ENCODE assay signal across 8 cellular contexts in genomic region chr1:226108935-226109828, GRCh38. TPM values are rescaled to one million over a fixed set of nuclear protein-coding genes. Genes with fewer than 3 reads are reported as not detected.
A peak's percentile ranks its signal among the peaks of the same experiment; 100 is the strongest.
DNase-seq lines count a peak whose midpoint lies in the region; ATAC-seq, FAIRE-seq and TF ChIP-seq lines count a peak whose summit lies in the region.

No MANE protein-coding gene starts in this region.

- TF ChIP-seq CTCF in K562 (IDR thresholded peaks at IDR 0.05 in 2 of 3, conservative IDR thresholded peaks at IDR 0.05 in 1 of 3; ENCODE audit: insufficient read depth in 2 of 3, low read depth in 1 of 3, low read length in 3 of 3), result no peak

- H3K9me1 ChIP-seq in K562 (ENCODE audit: control insufficient read depth, insufficient read depth, low read length), result peaks cover 3% of the 10 kb centered on the region

- H3K4me3 ChIP-seq in K562, result peak overlapping the region; percentile 23
- H3K4me3 ChIP-seq in thymus (ENCODE audit: low read length), result peak overlapping the region; percentile 55

- no peak for TF ChIP-seq EP300 in K562 (IDR thresholded peaks at IDR 0.05; ENCODE audit: low read length)

- H3K79me2 ChIP-seq in K562 (ENCODE audit: control insufficient read depth, insufficient read depth, low read length), result no peaks in the 10 kb centered on the region

- H3K4me1 ChIP-seq in ES-I3 (ENCODE audit: insufficient read depth, low read length) (peaks cover 26% of the 10 kb centered on the region), K562 (replicated peaks in 1 of 2; ENCODE audit: control insufficient read depth in 2 of 2, insufficient read depth in 2 of 2, low read length in 2 of 2) (peaks cover 42 to 53% of the 10 kb centered on the region in 2 experiments), thymus (ENCODE audit: control insufficient read depth, insufficient read depth, low read length) (no peaks in the 10 kb centered on the region)

- no peaks in the 10 kb centered on the region for H3K36me3 ChIP-seq in ES-I3 (ENCODE audit: insufficient read depth, low read length)
- H3K36me3 ChIP-seq in K562 (ENCODE audit: control insufficient read depth, insufficient read depth, low read length), result no peaks in the 10 kb centered on the region
- H3K36me3 ChIP-seq in thymus (ENCODE audit: control insufficient read depth, insufficient read depth), result no peaks in the 10 kb centered on the region

- TF ChIP-seq RAD21 in K562 (CRISPR knock-in tag; conservative IDR thresholded peaks at IDR 0.05 in 1 of 2, IDR thresholded peaks at IDR 0.05 in 1 of 2), result peak in 1 of 2 experiments; percentile 9; a peak in 1 of 4 replicates

- DNase-seq in K562 (ENCODE audit: extremely low read depth in 1 of 4, low spot score in 3 of 4) (peak in 2 of 4 experiments; percentile 64 to 75), left kidney (ENCODE audit: low read depth, low spot score) (peak; percentile 41), NCI-H2171 (lab: John Stamatoyannopoulos, UW) (no peak), DMS153 (lab: John Stamatoyannopoulos, UW) (no peak)
- DNase-seq in central memory CD4-positive, alpha-beta T cell, result no peak

- TF ChIP-seq POLR2A in K562 (conservative IDR thresholded peaks at IDR 0.05), result no peak

- FAIRE-seq in K562 (lab: Jason Lieb, UNC), result peak; percentile 71

- H3K4me2 ChIP-seq in K562 (ENCODE audit: insufficient read depth, low read length), result peak overlapping the region; percentile 64

- H3K27me3 ChIP-seq in K562 (ENCODE audit: control insufficient read depth in 2 of 2, insufficient read depth in 2 of 2, low read length in 2 of 2) (no peaks in the 10 kb centered on the region), thymus (ENCODE audit: control insufficient read depth, insufficient read depth) (no peaks in the 10 kb centered on the region)

- H3K9ac ChIP-seq in ES-I3 (ENCODE audit: low read depth, low read length) (peak overlapping the region; percentile 59; the same call in 1 of the 2 replicates), K562 (ENCODE audit: insufficient read depth in 1 of 2, low read depth in 2 of 2, low read length in 2 of 2) (peak overlapping the region in 1 of 2 experiments; percentile 81; a peak in 2 of 4 replicates)

- H3K9me3 ChIP-seq in ES-I3 (ENCODE audit: control insufficient read depth, insufficient read depth, low read length) (no peaks in the 10 kb centered on the region), K562 (replicated peaks; ENCODE audit: control insufficient read depth, insufficient read depth, low read depth, low read length) (no peaks in the 10 kb centered on the region), thymus (ENCODE audit: control insufficient read depth) (no peaks in the 10 kb centered on the region)

- H3K27ac ChIP-seq in K562 (ENCODE audit: extremely low read depth, low read depth, low read length), result no peak overlapping the region
- H3K27ac ChIP-seq in thymus (ENCODE audit: low read depth), result peak overlapping the region; percentile 81

- H2AFZ ChIP-seq in K562 (ENCODE audit: low read depth, low read length), result peak overlapping the region; percentile 51

- peaks cover 11% of the 10 kb centered on the region; the same call in 1 of the 2 replicates for H4K20me1 ChIP-seq in K562 (replicated peaks; ENCODE audit: control insufficient read depth, insufficient read depth, low read length)

- in situ Hi-C loops in K562 (cut with MboI), result no loop called here

- POLR2A ChIA-PET in K562 (lab: Yijun Ruan, JAX), result interaction anchor here (0.6 to 1.5 kb wide), 8 partner anchors 8 to 110 kb away, joined by 3 to 5 read pairs (median 3); partner anchors contain the start of gene SDE2

- intact Hi-C loops in K562 (cut with micrococcal nuclease), result loop anchor here (1.0 kb wide), 1 partner anchor 20 kb away; no protein-coding TSS in a partner anchor

- BruUV-seq in K562 (replicated peaks; lab: Mats Ljungman, UMichigan), result no TSS peak

- ATAC-seq in HG03354 (IDR thresholded peaks at IDR 0.05; ENCODE audit: poor library complexity, severe bottlenecking, unreplicated experiment), result peak; percentile 16
- no peak for ATAC-seq in K562

- CTCF ChIA-PET in K562 (lab: Yijun Ruan, JAX; ENCODE audit: low intra/inter-chr PET ratio), result interaction anchor here (0.6 to 1.1 kb wide), 4 partner anchors 27 to 299 kb away, joined by 3 to 5 read pairs (median 4); no protein-coding TSS in a partner anchor

- WGBS in K562 (ENCODE audit: insufficient coverage, low coverage, missing lambda C conversion rate), result 52% methylated on average over 23 of the region's 23 CpGs
- 37% methylated on average over 23 of the region's 23 CpGs for WGBS in thymus

RNA-seq across cellular contexts. Expression of gene H3-3A, which starts 46.7 kb away (rescaled TPM):
- 33.3 and 126 TPM in 2 replicates for total RNA-seq in K562 (2011; cell fraction: chromatin; rRNA removed; ENCODE audit: low replicate concordance)
- 45.1 and 46.9 TPM in 2 replicates for total RNA-seq in K562 (2011; cell fraction: nucleolus; rRNA removed)
- 88.2 and 158 TPM in 2 replicates for total RNA-seq in K562 (2011; cell fraction: nucleoplasm; rRNA removed)
- total RNA-seq in K562 (2014; rRNA removed) (412 and 510 TPM in 2 replicates), K562 (2014; rRNA removed; fragmentation: Illumina TruSeq; extraction: Trizol) (517 and 565 TPM in 2 replicates), K562 (2015; rRNA removed; fragmentation: Illumina TruSeq; extraction: Trizol) (394 and 426 TPM in 2 replicates), K562 (2021) (808 and 835 TPM in 2 replicates)
- polyA plus RNA-seq in K562 (2011; rRNA removed) (812 and 877 TPM in 2 replicates), K562 (2014; fragmentation: Illumina TruSeq; extraction: Trizol) (758 and 923 TPM in 2 replicates), K562 (2014; fragmentation: Nextera tagmentation; extraction: Ambion mirVana) (100 to 1,000 TPM; 543 to 591 TPM), K562 (2014; rRNA removed) (975 and 1,083 TPM in 2 replicates), thymus (1,694 TPM)
- polyA plus RNA-seq in K562 (2011; cell fraction: cytosol; rRNA removed), result 605 and 678 TPM in 2 replicates
- polyA plus RNA-seq in K562 (2011; cell fraction: nucleus; rRNA removed), result 136 and 194 TPM in 2 replicates
- 834 and 880 TPM in 2 replicates for polyA plus RNA-seq in K562 (2012)
- polyA minus RNA-seq in K562 (2011; rRNA and poly(A)+ RNA removed), result 127 and 157 TPM in 2 replicates
- 116 and 160 TPM in 2 replicates for polyA minus RNA-seq in K562 (2011; cell fraction: cytosol; rRNA and poly(A)+ RNA removed)
- polyA minus RNA-seq in K562 (2011; cell fraction: nucleus; rRNA and poly(A)+ RNA removed), result 24.4 and 52.3 TPM in 2 replicates
